Comparison of ENCODE assay signal across 16 cellular contexts in genomic region chr4:646460-646859, GRCh38. TPM values are rescaled to one million over a fixed set of nuclear protein-coding genes. Genes with fewer than 3 reads are reported as not detected.
A peak's percentile ranks its signal among the peaks of the same experiment; 100 is the strongest.
DNase-seq lines count a peak whose midpoint lies in the region; ATAC-seq and TF ChIP-seq lines count a peak whose summit lies in the region.
"Had no signal": no experiment of that assay in that cellular context is flagged by ENCODE, and none has a peak within 500 bp of the region (broad histone marks: within the 10 kb centered on the region; RNA-seq: fewer than 3 reads in every experiment).

No MANE protein-coding gene starts in this region.

- H4K91ac ChIP-seq in neuronal stem cell (ENCODE audit: low read depth, low read length, poor library complexity) = no peak overlapping the region

- no peak overlapping the region for H3K9ac ChIP-seq in neuronal stem cell (ENCODE audit: low read depth, low read length, poor library complexity)

- peak overlapping the region; percentile 80 for H3K18ac ChIP-seq in neuronal stem cell (ENCODE audit: low read length)

- H3K27ac ChIP-seq in ACC112 (ENCODE audit: low read depth, low read length) (no peak overlapping the region), neuronal stem cell (replicated peaks; ENCODE audit: low read length) (no peak overlapping the region)
- H3K27ac ChIP-seq: esophagus squamous epithelium, pancreas, PC-9 had no signal

- no peak overlapping the region for H2BK120ac ChIP-seq in neuronal stem cell (ENCODE audit: low read depth, low read length)

- peaks cover 50% of the 10 kb centered on the region for H3K27me3 ChIP-seq in ACC112 (ENCODE audit: insufficient read depth, low read length)
- H3K27me3 ChIP-seq in neuronal stem cell (ENCODE audit: control insufficient read depth in 3 of 3, insufficient read depth in 3 of 3, low read depth in 1 of 3, low read length in 3 of 3) = peaks cover 0 to 20% (median 0%) of the 10 kb centered on the region in 3 experiments
- H3K27me3 ChIP-seq: pancreas had no signal

- H2BK15ac ChIP-seq in neuronal stem cell (ENCODE audit: low read length) = peak overlapping the region; percentile 67

- peak overlapping the region; percentile 62 for H3K4me3 ChIP-seq in ACC112 (ENCODE audit: low read depth, low read length)
- H3K4me3 ChIP-seq in neuronal stem cell (ENCODE audit: low read length in 2 of 2) = no peak overlapping the region
- H3K4me3 ChIP-seq: pancreas, PC-9 had no signal

- H3K4ac ChIP-seq in neuronal stem cell (ENCODE audit: low read length) = no peak overlapping the region

- intact Hi-C loops in activated naive CD4-positive, alpha-beta T cell treated with anti-CD3 and anti-CD28 coated beads for 36 hours (cut with micrococcal nuclease) = no loop called here

- H3K9me3 ChIP-seq in neuronal stem cell (replicated peaks in 1 of 2; ENCODE audit: control insufficient read depth in 2 of 2, insufficient read depth in 1 of 2, low read depth in 1 of 2, low read length in 2 of 2) = no peaks in the 10 kb centered on the region
- H3K9me3 ChIP-seq: pancreas had no signal

- peaks cover 5% of the 10 kb centered on the region for H3K4me1 Mint-ChIP-seq in activated naive CD4-positive, alpha-beta T cell treated with anti-CD3 and anti-CD28 coated beads for 36 hours (ENCODE audit: low read depth)
- H3K4me1 Mint-ChIP-seq in type B pancreatic cell (ENCODE audit: unreplicated experiment) = peaks cover 6% of the 10 kb centered on the region

- no peak for ATAC-seq in HG02759 (IDR thresholded peaks at IDR 0.05; ENCODE audit: unreplicated experiment)
- ATAC-seq: pancreas had no signal

- H3K36me3 ChIP-seq in ACC112 (ENCODE audit: insufficient read depth, low read length) (no peaks in the 10 kb centered on the region), neuronal stem cell (replicated peaks in 1 of 2; ENCODE audit: control insufficient read depth in 2 of 2, insufficient read depth in 2 of 2, low read length in 2 of 2) (no peaks in the 10 kb centered on the region)
- H3K36me3 ChIP-seq: esophagus squamous epithelium, pancreas had no signal

- no peaks in the 10 kb centered on the region for H3K36me3 Mint-ChIP-seq in activated naive CD4-positive, alpha-beta T cell treated with anti-CD3 and anti-CD28 coated beads for 36 hours (ENCODE audit: low read depth)
- H3K36me3 Mint-ChIP-seq in type B pancreatic cell = no peaks in the 10 kb centered on the region

- H2AK5ac ChIP-seq in neuronal stem cell (ENCODE audit: low read depth, low read length) = no peak overlapping the region

- H3K9me3 Mint-ChIP-seq in activated naive CD4-positive, alpha-beta T cell treated with anti-CD3 and anti-CD28 coated beads for 36 hours = no peaks in the 10 kb centered on the region
- no peaks in the 10 kb centered on the region for H3K9me3 Mint-ChIP-seq in type B pancreatic cell

- peak overlapping the region; percentile 60 for H3K4me3 Mint-ChIP-seq in activated naive CD4-positive, alpha-beta T cell treated with anti-CD3 and anti-CD28 coated beads for 36 hours
- H3K4me3 Mint-ChIP-seq in type B pancreatic cell = no peak overlapping the region

- CTCF ChIA-PET in activated naive CD4-positive, alpha-beta T cell treated with anti-CD3 and anti-CD28 coated beads for 36 hours (lab: Charles Lee) = no interaction called here

- H3K14ac ChIP-seq in neuronal stem cell (ENCODE audit: low read length) = no peak overlapping the region

- H3K23ac ChIP-seq in neuronal stem cell (ENCODE audit: low read depth, low read length, poor library complexity) = peak overlapping the region; percentile 80

- no peak overlapping the region for H2BK12ac ChIP-seq in neuronal stem cell (ENCODE audit: low read length)

- TF ChIP-seq CTCF in GM10266 (IDR thresholded peaks at IDR 0.05; ENCODE audit: control insufficient read depth, insufficient read depth, low read depth, missing control alignments) (no peak), type B pancreatic cell (conservative IDR thresholded peaks at IDR 0.05) (no peak)

- WGBS in neuronal stem cell (ENCODE audit: extremely low coverage in 2 of 2, insufficient read length in 2 of 2, insufficient replicate concordance in 1 of 2), 2 donors = no CpG with 5 or more reads among the region's 32 CpGs

- peak overlapping the region; percentile 56 for H2AFZ ChIP-seq in ACC112 (ENCODE audit: low read length, unreplicated experiment)
- no peak overlapping the region for H2AFZ ChIP-seq in neuronal stem cell (ENCODE audit: low read length)
- H2AFZ ChIP-seq: PC-9 had no signal

- H3K79me2 ChIP-seq in ACC112 (ENCODE audit: control insufficient read depth, insufficient read depth, low read length, unreplicated experiment) = no peaks in the 10 kb centered on the region

- H3K4me2 ChIP-seq in neuronal stem cell (ENCODE audit: insufficient read depth, low read length, poor library complexity, severe bottlenecking) = no peak overlapping the region
- H3K4me2 ChIP-seq: PC-9 had no signal

- no peak overlapping the region for H4K8ac ChIP-seq in neuronal stem cell (ENCODE audit: low read depth, low read length)

- H3K4me1 ChIP-seq in ACC112 (ENCODE audit: control insufficient read depth, insufficient read depth, low read length, unreplicated experiment) = no peaks in the 10 kb centered on the region
- H3K4me1 ChIP-seq in neuronal stem cell (ENCODE audit: control insufficient read depth in 2 of 2, insufficient read depth in 1 of 2, low read depth in 1 of 2, low read length in 2 of 2) = peaks cover 0 to 9% of the 10 kb centered on the region in 2 donors
- H3K4me1 ChIP-seq: pancreas had no signal

- H3K27ac Mint-ChIP-seq in activated naive CD4-positive, alpha-beta T cell treated with anti-CD3 and anti-CD28 coated beads for 36 hours = no peak overlapping the region
- H3K27ac Mint-ChIP-seq in type B pancreatic cell = no peak overlapping the region

- peaks cover 3% of the 10 kb centered on the region for H3K27me3 Mint-ChIP-seq in activated naive CD4-positive, alpha-beta T cell treated with anti-CD3 and anti-CD28 coated beads for 36 hours (ENCODE audit: low read depth)
- peaks cover 3% of the 10 kb centered on the region for H3K27me3 Mint-ChIP-seq in type B pancreatic cell

- no peak overlapping the region for H2BK5ac ChIP-seq in neuronal stem cell (ENCODE audit: low read length)

- no peaks in the 10 kb centered on the region for H3K79me1 ChIP-seq in neuronal stem cell (ENCODE audit: low read depth, low read length)

- DNase-seq in SK-N-DZ (ENCODE audit: low spot score) (peak; percentile 67), neuronal stem cell (ENCODE audit: low spot score) (no peak), HT-29 (ENCODE audit: low spot score) (no peak), GM10266 (ENCODE audit: extremely low spot score) (no peak), type B pancreatic cell (ENCODE audit: extremely low spot score, unreplicated experiment) (no peak)
- peak; percentile 47 for DNase-seq in activated naive CD4-positive, alpha-beta T cell treated with anti-CD3 and anti-CD28 coated beads for 36 hours
- DNase-seq: central memory CD4-positive, alpha-beta T cell; esophagus squamous epithelium; GF-D8; HCEC 1CT; NCI-H1092; PC-9 had no signal

RNA-seq across cellular contexts. Expression of gene PDE6B, which starts 21.1 kb away (rescaled TPM):
- 3.5 and 7.5 TPM in 2 replicates for polyA plus RNA-seq in SK-N-DZ (2014; cell fraction: cytosol; rRNA removed)
- polyA plus RNA-seq in SK-N-DZ (2014; cell fraction: nucleus; rRNA removed) = 1.8 and 9.4 TPM in 2 replicates
- total RNA-seq in activated naive CD4-positive, alpha-beta T cell treated with anti-CD3 and anti-CD28 coated beads for 36 hours = 10 to 100 TPM; 17.4 to 18.1 TPM
- 9.5 TPM for polyA plus RNA-seq in neuronal stem cell (2013, experiment 1 of 2)
- polyA plus RNA-seq in neuronal stem cell (2013, experiment 2 of 2) = 9.3 TPM
- not detected in 2 replicates for total RNA-seq in HT-29 (2014; rRNA removed; shearing (Covaris generic))
- 6.7 and 12.2 TPM in 2 replicates for total RNA-seq in type B pancreatic cell (ENCODE audit: low replicate concordance)
- total RNA-seq: NCI-H460 had no signal

RNA-seq across cellular contexts. Expression of gene ATP5ME, which starts 27.6 kb away (rescaled TPM):
- 121 and 140 TPM in 2 replicates for polyA plus RNA-seq in SK-N-DZ (2014; cell fraction: cytosol; rRNA removed)
- polyA plus RNA-seq in SK-N-DZ (2014; cell fraction: nucleus; rRNA removed) = 74.1 and 256 TPM in 2 replicates
- 100 to 1,000 TPM; 254 to 257 TPM for total RNA-seq in activated naive CD4-positive, alpha-beta T cell treated with anti-CD3 and anti-CD28 coated beads for 36 hours
- 966 TPM for polyA plus RNA-seq in neuronal stem cell (2013, experiment 1 of 2)
- polyA plus RNA-seq in neuronal stem cell (2013, experiment 2 of 2) = 911 TPM
- 378 and 389 TPM in 2 replicates for total RNA-seq in HT-29 (2014; rRNA removed; shearing (Covaris generic))
- 285 and 363 TPM in 2 replicates for total RNA-seq in type B pancreatic cell (ENCODE audit: low replicate concordance)

RNA-seq across cellular contexts. Expression of gene MYL5, which starts 27.9 kb away (rescaled TPM):
- polyA plus RNA-seq in SK-N-DZ (2014; cell fraction: cytosol; rRNA removed) = 1.8 and 2.4 TPM in 2 replicates
- 3.8 and 11.8 TPM in 2 replicates for polyA plus RNA-seq in SK-N-DZ (2014; cell fraction: nucleus; rRNA removed)
- total RNA-seq in activated naive CD4-positive, alpha-beta T cell treated with anti-CD3 and anti-CD28 coated beads for 36 hours = 10 to 100 TPM; 12.0 to 12.9 TPM
- 4.1 TPM for polyA plus RNA-seq in neuronal stem cell (2013, experiment 1 of 2)
- 3.9 TPM for polyA plus RNA-seq in neuronal stem cell (2013, experiment 2 of 2)
- total RNA-seq in HT-29 (2014; rRNA removed; shearing (Covaris generic)) = 10.9 and 12.6 TPM in 2 replicates
- total RNA-seq in type B pancreatic cell (ENCODE audit: low replicate concordance) = 20.2 and 21.3 TPM in 2 replicates

RNA-seq across cellular contexts. Expression of gene SLC49A3, which starts 42.5 kb away (rescaled TPM):
- not detected in 2 replicates for polyA plus RNA-seq in SK-N-DZ (2014; cell fraction: cytosol; rRNA removed)
- polyA plus RNA-seq in SK-N-DZ (2014; cell fraction: nucleus; rRNA removed) = not detected in 2 replicates
- not detected for total RNA-seq in activated naive CD4-positive, alpha-beta T cell treated with anti-CD3 and anti-CD28 coated beads for 36 hours
- polyA plus RNA-seq in neuronal stem cell (2013, experiment 1 of 2) = 0.81 TPM
- 0.57 TPM for polyA plus RNA-seq in neuronal stem cell (2013, experiment 2 of 2)
- total RNA-seq in HT-29 (2014; rRNA removed; shearing (Covaris generic)) = 0.56 TPM in 1 of 2 replicates, not detected in the other
- 2.5 and 3.3 TPM in 2 replicates for total RNA-seq in type B pancreatic cell (ENCODE audit: low replicate concordance)
- total RNA-seq: NCI-H460 had no signal

RNA-seq across cellular contexts. Expression of gene PCGF3, which starts 59.2 kb away (rescaled TPM):
- polyA plus RNA-seq in SK-N-DZ (2014; cell fraction: cytosol; rRNA removed) = 29.2 and 44.3 TPM in 2 replicates
- polyA plus RNA-seq in SK-N-DZ (2014; cell fraction: nucleus; rRNA removed) = 129 and 164 TPM in 2 replicates
- total RNA-seq in activated naive CD4-positive, alpha-beta T cell treated with anti-CD3 and anti-CD28 coated beads for 36 hours = 10 to 100 TPM; 24.7 to 25.9 TPM
- polyA plus RNA-seq in neuronal stem cell (2013, experiment 1 of 2) = 40.8 TPM
- polyA plus RNA-seq in neuronal stem cell (2013, experiment 2 of 2) = 42.5 TPM
- total RNA-seq in HT-29 (2014; rRNA removed; shearing (Covaris generic)) = 48.6 and 64.9 TPM in 2 replicates
- 64.3 and 66.7 TPM in 2 replicates for total RNA-seq in type B pancreatic cell (ENCODE audit: low replicate concordance)

Comparison
In these comparisons a context has a peak if more than half of its experiments do, and no peak if none do; other contexts are left out.
1. DNase-seq: peak in SK-N-DZ (single experiment) and activated naive CD4-positive, alpha-beta T cell treated with anti-CD3 and anti-CD28 coated beads for 36 hours (single experiment); none in neuronal stem cell (single experiment), HT-29 (single experiment), GM10266 (single experiment) and type B pancreatic cell (single experiment).